In genomic region chr4:17029432-17029831, GRCh38 we compare ENCODE assay signal across 1 cellular context.
TF ChIP-seq lines count a peak whose summit lies in the region.

No MANE protein-coding gene starts in this region.

TF ChIP-seq in IMR-90, 13 proteins besides CTCF, POLR2A, EP300 and RAD21 (continued from another document):
- TF ChIP-seq NFE2L2 (IDR thresholded peaks at IDR 0.05; ENCODE audit: low read depth, low read length), result no peak
